11 cellular contexts compared by ENCODE assay signal in genomic region chr17:46063239-46063638, GRCh38.
DNase-seq lines count a peak whose midpoint lies in the region; ATAC-seq and TF ChIP-seq lines count a peak whose summit lies in the region.
"Had no signal": no experiment of that assay in that cellular context is flagged by ENCODE, and none has a peak within 500 bp of the region (broad histone marks: within the 10 kb centered on the region; RNA-seq: fewer than 3 reads in every experiment).

No MANE protein-coding gene starts in this region.

- H3K27ac ChIP-seq in psoas muscle, result peak overlapping the region; percentile 51
- no peak overlapping the region for H3K27ac ChIP-seq in right cardiac atrium (ENCODE audit: low read length)
- no peak overlapping the region for H3K27ac ChIP-seq in left ventricle myocardium inferior (replicated peaks)
- H3K27ac ChIP-seq: upper lobe of left lung had no signal

- peak; percentile 73 to 88 (median 82) for ATAC-seq in psoas muscle
- no peak for ATAC-seq in right cardiac atrium

- H3K4me1 ChIP-seq in psoas muscle, result peaks cover 22% of the 10 kb centered on the region
- peaks cover 5% of the 10 kb centered on the region for H3K4me1 ChIP-seq in right cardiac atrium (ENCODE audit: control insufficient read depth, insufficient read depth, low read length)
- H3K4me1 ChIP-seq in left ventricle myocardium inferior, result peaks cover 16% of the 10 kb centered on the region

- WGBS in psoas muscle, 3 donors, result 25 to 51% (median 37%) methylated on average over 2 of the region's 2 CpGs
- WGBS in right cardiac atrium, result 50% methylated on average over 2 of the region's 2 CpGs

- H3K9me3 ChIP-seq in psoas muscle, result no peaks in the 10 kb centered on the region
- H3K9me3 ChIP-seq in right cardiac atrium (ENCODE audit: control insufficient read depth, low read length), result no peaks in the 10 kb centered on the region
- no peaks in the 10 kb centered on the region for H3K9me3 ChIP-seq in left ventricle myocardium inferior (replicated peaks)
- H3K9me3 ChIP-seq: upper lobe of left lung had no signal

- H3K27me3 ChIP-seq in psoas muscle (ENCODE audit: insufficient read depth in 3 of 3, low read length in 2 of 3) (no peaks in the 10 kb centered on the region), right cardiac atrium (ENCODE audit: control insufficient read depth, insufficient read depth) (no peaks in the 10 kb centered on the region), left ventricle myocardium inferior (ENCODE audit: low read depth) (no peaks in the 10 kb centered on the region)
- H3K27me3 ChIP-seq: upper lobe of left lung had no signal

- intact Hi-C loops in psoas muscle (cut with DNase I), result loop anchor here in 1 of 2 donors (5.0 kb wide), 1 partner anchor 114 kb away; no protein-coding TSS in a partner anchor
- intact Hi-C loops in right cardiac atrium (cut with DNase I), result loop anchor here in 2 of 4 donors (5.0 to 10.0 kb wide), 2 partner anchors 62 to 129 kb away; partner anchors contain the start of gene KANSL1 (in 1 of the 2)
- intact Hi-C loops in left ventricle myocardium inferior (cut with micrococcal nuclease), result no loop called here

- no peak for TF ChIP-seq CTCF in fibroblast of mammary gland (conservative IDR thresholded peaks at IDR 0.05; ENCODE audit: control insufficient read depth, insufficient read depth, low read depth, low read length)
- no peak for TF ChIP-seq CTCF in psoas muscle (IDR thresholded peaks at IDR 0.05)
- no peak for TF ChIP-seq CTCF in left ventricle myocardium inferior (IDR thresholded peaks at IDR 0.05; ENCODE audit: borderline replicate concordance)

- H3K4me3 ChIP-seq in fibroblast of mammary gland (ENCODE audit: control insufficient read depth, low read depth, low read length) (no peak overlapping the region), psoas muscle (no peak overlapping the region), right cardiac atrium (ENCODE audit: low read length) (no peak overlapping the region), left ventricle myocardium inferior (no peak overlapping the region)
- H3K4me3 ChIP-seq: upper lobe of left lung had no signal

- DNase-seq in EL, result peak; percentile 91
- peak; percentile 71 for DNase-seq in RPMI7951 (ENCODE audit: low read depth)
- DNase-seq in fibroblast of mammary gland (ENCODE audit: low read depth), result peak; percentile 88
- no peak for DNase-seq in psoas muscle
- DNase-seq in NCI-H1105 (lab: John Stamatoyannopoulos, UW), result no peak
- DNase-seq in NCI-H82 (lab: John Stamatoyannopoulos, UW), result no peak
- no peak for DNase-seq in right cardiac atrium
- DNase-seq in left ventricle myocardium inferior, result no peak
- DNase-seq: cerebellar nuclear complex, occipital lobe, upper lobe of left lung had no signal

- H3K36me3 ChIP-seq in psoas muscle (ENCODE audit: insufficient read depth in 1 of 2, low read depth in 1 of 2) (peaks cover 0 to 36% of the 10 kb centered on the region in 2 donors), left ventricle myocardium inferior (peaks cover 49% of the 10 kb centered on the region)

Comparison
In these comparisons a context has a peak if more than half of its experiments do, and no peak if none do; other contexts are left out.
1. DNase-seq: peak in EL (single experiment), RPMI7951 (single experiment) and fibroblast of mammary gland (single experiment); none in psoas muscle (0 of 2), NCI-H1105 (single experiment), NCI-H82 (single experiment), right cardiac atrium (0 of 3) and left ventricle myocardium inferior (single experiment).
2. ATAC-seq: peak in psoas muscle (4 of 4); none in right cardiac atrium (0 of 2).